ENCODE assay signal across 8 cellular contexts in genomic region chr5:148730955-148731898, GRCh38.
DNase-seq lines count a peak whose midpoint lies in the region; ATAC-seq and TF ChIP-seq lines count a peak whose summit lies in the region.

No MANE protein-coding gene starts in this region.

- POLR2A ChIA-PET in CD4-positive, alpha-beta T cell (lab: Charles Lee), result interaction anchor here (0.6 to 1.0 kb wide), 2 partner anchors 11 to 265 kb away, joined by 3 to 4 read pairs; no protein-coding TSS in a partner anchor

- no peak overlapping the region for H3K4me3 ChIP-seq in lung

- TF ChIP-seq CTCF in CD4-positive, alpha-beta T cell (IDR thresholded peaks at IDR 0.05), result peak; percentile 98
- peak; percentile 99 for TF ChIP-seq CTCF in lung (IDR thresholded peaks at IDR 0.05; ENCODE audit: control extremely low read depth, extremely low read depth)

- H3K27me3 Mint-ChIP-seq in CD4-positive, alpha-beta T cell, result peaks cover 11% of the 10 kb centered on the region

- H3K9me3 Mint-ChIP-seq in CD4-positive, alpha-beta T cell, result no peaks in the 10 kb centered on the region

- ATAC-seq in CD4-positive, alpha-beta T cell (ENCODE audit: poor library complexity), result peak; percentile 95
- ATAC-seq in GM19395 (IDR thresholded peaks at IDR 0.05; ENCODE audit: unreplicated experiment) (peak; percentile 97), HG03457 (IDR thresholded peaks at IDR 0.05; ENCODE audit: unreplicated experiment) (peak; percentile 69), lung (ENCODE audit: insufficient read depth, low FRiP score) (peak; percentile 81)

- H3K9me3 ChIP-seq in CD4-positive, alpha-beta T cell (ENCODE audit: control insufficient read depth, low read length), result no peaks in the 10 kb centered on the region
- no peaks in the 10 kb centered on the region for H3K9me3 ChIP-seq in lung (ENCODE audit: control insufficient read depth in 2 of 2, insufficient read depth in 1 of 2, low read length in 1 of 2)

- H3K27me3 ChIP-seq in CD4-positive, alpha-beta T cell (ENCODE audit: control insufficient read depth, insufficient read depth, low read length), result no peaks in the 10 kb centered on the region
- no peaks in the 10 kb centered on the region for H3K27me3 ChIP-seq in lung (ENCODE audit: control insufficient read depth, insufficient read depth)

- H3K36me3 ChIP-seq in lung (ENCODE audit: control insufficient read depth in 2 of 2, insufficient read depth in 2 of 2, low read length in 2 of 2), result no peaks in the 10 kb centered on the region

- H3K27ac Mint-ChIP-seq in CD4-positive, alpha-beta T cell, result no peak overlapping the region

- no peaks in the 10 kb centered on the region for H3K36me3 Mint-ChIP-seq in CD4-positive, alpha-beta T cell (ENCODE audit: low read depth)

- H3K4me3 Mint-ChIP-seq in CD4-positive, alpha-beta T cell, result peak overlapping the region; percentile 57

- peak; percentile 27 to 69 (median 44) for DNase-seq in CD4-positive, alpha-beta T cell
- DNase-seq in NCI-H524 treated with DMSO at 0.1 percent for 48 hours (lab: John Stamatoyannopoulos, UW) (peak; percentile 46), dedifferentiated amniotic fluid mesenchymal stem cell (ENCODE audit: extremely low spot score) (peak; percentile 89), lung (ENCODE audit: low spot score) (peak; percentile 83)
- peak; percentile 78 for DNase-seq in activated CD4-positive, alpha-beta T cell treated with anti-CD3 and anti-CD28 coated beads for 48 hours
- DNase-seq in stimulated activated CD8-positive, alpha-beta memory T cell treated with anti-CD3 and anti-CD28 coated beads, Interleukin-12 subunit alpha, Interleukin-12 subunit beta, amount 100 ng/mL, for 4 hours (ENCODE audit: low read depth), result peak; percentile 6

- intact Hi-C loops in CD4-positive, alpha-beta T cell (cut with DNase I, micrococcal nuclease), result loop anchor here (1.0 to 10.0 kb wide), 10 partner anchors 96 to 876 kb away; partner anchors contain the start of gene ADRB2 (in 1 of the 2)

- peaks cover 0 to 6% of the 10 kb centered on the region in 2 donors for H3K4me1 ChIP-seq in lung (ENCODE audit: control insufficient read depth in 2 of 2, insufficient read depth in 2 of 2, low read length in 2 of 2)

- CTCF ChIA-PET in CD4-positive, alpha-beta T cell (lab: Charles Lee), result interaction anchor here (0.6 to 2.3 kb wide), 25 partner anchors 8 to 1103 kb away, joined by 3 to 23 read pairs (median 4); no protein-coding TSS in a partner anchor

- H3K27ac ChIP-seq in CD4-positive, alpha-beta T cell (ENCODE audit: low read depth, low read length), result no peak overlapping the region
- H3K27ac ChIP-seq in lung (ENCODE audit: low read depth in 1 of 2, low read length in 1 of 2), result no peak overlapping the region

- 30 to 40% methylated on average over 12 of the region's 12 CpGs for WGBS in lung, 2 donors

- H3K4me1 Mint-ChIP-seq in CD4-positive, alpha-beta T cell (ENCODE audit: low read depth), result peaks cover 5% of the 10 kb centered on the region

Comparison
In these comparisons a context has a peak if more than half of its experiments do, and no peak if none do; other contexts are left out.
1. DNase-seq: peak in every context shown above with its lines; median percentile 89 in dedifferentiated amniotic fluid mesenchymal stem cell; 83 in lung; 78 in activated CD4-positive, alpha-beta T cell treated with anti-CD3 and anti-CD28 coated beads for 48 hours; 46 in NCI-H524 treated with DMSO at 0.1 percent for 48 hours; 44 in CD4-positive, alpha-beta T cell; 6 in stimulated activated CD8-positive, alpha-beta memory T cell treated with anti-CD3 and anti-CD28 coated beads, Interleukin-12 subunit alpha, Interleukin-12 subunit beta, amount 100 ng/mL, for 4 hours.